In the genomic region with DNA sequence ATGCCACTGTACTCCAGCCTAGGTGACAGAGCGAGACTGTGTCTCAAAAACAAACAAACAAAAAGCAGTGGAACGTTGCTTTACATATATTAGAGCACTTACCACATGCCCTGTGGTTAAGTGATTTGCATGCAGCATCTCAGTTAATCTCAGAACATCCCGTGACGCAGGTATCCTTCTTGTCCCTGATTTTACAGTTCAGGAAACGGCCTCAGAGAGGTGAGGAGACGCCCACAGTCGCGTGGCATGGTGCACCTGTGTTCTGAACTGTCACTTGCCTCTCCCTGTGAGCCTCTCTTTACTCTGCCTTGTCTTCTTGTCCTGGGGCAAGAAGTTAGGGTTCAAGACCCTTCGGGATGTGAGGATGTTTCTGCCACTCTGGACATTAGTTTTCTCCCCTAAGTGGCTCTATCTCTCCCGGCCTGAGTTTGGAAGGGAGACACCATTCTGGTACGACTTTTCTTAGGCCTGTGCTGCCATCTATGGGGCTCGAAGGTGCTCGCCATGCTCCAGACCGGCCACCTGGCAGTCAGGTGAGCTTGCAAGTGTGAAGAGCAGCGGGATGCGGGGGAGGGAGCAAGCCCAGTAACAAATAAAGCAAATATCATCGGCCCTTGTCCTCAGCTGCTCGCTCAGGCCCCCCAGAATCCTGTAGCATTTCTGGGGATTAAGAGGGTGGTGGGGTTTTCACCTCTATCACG, we compare ENCODE assay signal across 8 cellular contexts. TPM values are rescaled to one million over a fixed set of nuclear protein-coding genes. Genes with fewer than 3 reads are reported as not detected.
DNase-seq lines count a peak whose midpoint lies in the region; ATAC-seq and TF ChIP-seq lines count a peak whose summit lies in the region.

No MANE protein-coding gene starts in this region.

- peak; percentile 84 to 88 for TF ChIP-seq RAD21 in liver (IDR thresholded peaks at IDR 0.05)

- peak overlapping the region; percentile 30 to 49 for H3K9ac ChIP-seq in duodenal mucosa (ENCODE audit: low read depth in 1 of 2, low read length in 2 of 2)
- no peak overlapping the region for H3K9ac ChIP-seq in liver (ENCODE audit: low read depth in 1 of 2, low read length in 2 of 2)

- H3K4me3 Mint-ChIP-seq in activated CD4-positive, alpha-beta T cell treated with anti-CD3 and anti-CD28 coated beads, Interleukin-2, amount 10 ng/mL, durations not matched to agents 7 days and 5 days: peak overlapping the region; percentile 70

- CTCF ChIA-PET in activated CD4-positive, alpha-beta T cell treated with anti-CD3 and anti-CD28 coated beads, Interleukin-2, amount 10 ng/mL, durations not matched to agents 7 days and 5 days (lab: Charles Lee): interaction anchor here (0.5 to 2.5 kb wide), 30 partner anchors 9 to 507 kb away, joined by 3 to 22 read pairs (median 4); a partner anchor contains a TSS

- peak; percentile 46 for ATAC-seq in HG02973 (IDR thresholded peaks at IDR 0.05; ENCODE audit: unreplicated experiment)

- POLR2A ChIA-PET in activated CD4-positive, alpha-beta T cell treated with anti-CD3 and anti-CD28 coated beads, Interleukin-2, amount 10 ng/mL, durations not matched to agents 7 days and 5 days (lab: Charles Lee): no interaction called here

- H3K36me3 Mint-ChIP-seq in activated CD4-positive, alpha-beta T cell treated with anti-CD3 and anti-CD28 coated beads, Interleukin-2, amount 10 ng/mL, durations not matched to agents 7 days and 5 days (ENCODE audit: low read depth): no peaks in the 10 kb centered on the region

- H3K9me3 Mint-ChIP-seq in activated CD4-positive, alpha-beta T cell treated with anti-CD3 and anti-CD28 coated beads, Interleukin-2, amount 10 ng/mL, durations not matched to agents 7 days and 5 days: no peaks in the 10 kb centered on the region

- peaks cover 26 to 30% of the 10 kb centered on the region in 2 donors for H3K4me1 ChIP-seq in duodenal mucosa (ENCODE audit: control insufficient read depth in 1 of 2, insufficient read depth in 2 of 2, low read length in 2 of 2)
- peaks cover 3 to 16% (median 11%) of the 10 kb centered on the region in 4 donors for H3K4me1 ChIP-seq in liver (ENCODE audit: control insufficient read depth in 4 of 4, insufficient read depth in 4 of 4, low read length in 3 of 4)

- H3K4me1 Mint-ChIP-seq in activated CD4-positive, alpha-beta T cell treated with anti-CD3 and anti-CD28 coated beads, Interleukin-2, amount 10 ng/mL, durations not matched to agents 7 days and 5 days: peaks cover 13% of the 10 kb centered on the region

- TF ChIP-seq CTCF in liver (IDR thresholded peaks at IDR 0.05; ENCODE audit: low read depth, low read length, missing input control): peak; percentile 64

- no peaks in the 10 kb centered on the region for H3K27me3 ChIP-seq in duodenal mucosa (ENCODE audit: control insufficient read depth in 1 of 2, insufficient read depth in 2 of 2, low read length in 2 of 2)
- H3K27me3 ChIP-seq in liver (ENCODE audit: control insufficient read depth in 4 of 4, insufficient read depth in 4 of 4, low read length in 3 of 4): no peaks in the 10 kb centered on the region

- no peaks in the 10 kb centered on the region for H3K9me3 ChIP-seq in duodenal mucosa (ENCODE audit: control insufficient read depth in 1 of 2, low read length in 2 of 2)
- H3K9me3 ChIP-seq in liver (ENCODE audit: control insufficient read depth in 4 of 4, low read length in 3 of 4): no peaks in the 10 kb centered on the region

- WGBS in liver: 33% methylated on average over 19 of the region's 19 CpGs

- no peak overlapping the region for H3K27ac ChIP-seq in duodenal mucosa (ENCODE audit: low read depth, low read length)
- peak overlapping the region in 1 of 2 donors; percentile 54 for H3K27ac ChIP-seq in liver (ENCODE audit: low read depth in 1 of 2, low read length in 2 of 2)

- peak overlapping the region; percentile 72 for H3K27ac Mint-ChIP-seq in activated CD4-positive, alpha-beta T cell treated with anti-CD3 and anti-CD28 coated beads, Interleukin-2, amount 10 ng/mL, durations not matched to agents 7 days and 5 days

- peak; percentile 40 for DNase-seq in GM04504 (ENCODE audit: low read depth)
- peak; percentile 30 to 38 for DNase-seq in NCI-H446 (lab: John Stamatoyannopoulos, UW)
- peak; percentile 69 for DNase-seq in activated CD4-positive, alpha-beta T cell treated with anti-CD3 and anti-CD28 coated beads, Interleukin-2, amount 10 ng/mL, durations not matched to agents 7 days and 5 days
- DNase-seq in stimulated activated CD4-positive, alpha-beta T cell treated with anti-CD3 and anti-CD28 coated beads, Interleukin-4, amount 100 ng/mL, for 4 hours: peak; percentile 52 to 58
- no peak for DNase-seq in retina

- H3K4me3 ChIP-seq in duodenal mucosa (ENCODE audit: low read depth in 1 of 2, low read length in 2 of 2): peak overlapping the region; percentile 62 to 65
- H3K4me3 ChIP-seq in liver (ENCODE audit: low read depth in 1 of 3, low read length in 3 of 3): peak overlapping the region in 1 of 3 donors; percentile 41

- H3K27me3 Mint-ChIP-seq in activated CD4-positive, alpha-beta T cell treated with anti-CD3 and anti-CD28 coated beads, Interleukin-2, amount 10 ng/mL, durations not matched to agents 7 days and 5 days: no peaks in the 10 kb centered on the region

- no peaks in the 10 kb centered on the region for H3K36me3 ChIP-seq in duodenal mucosa (ENCODE audit: control insufficient read depth in 1 of 2, insufficient read depth in 2 of 2, low read length in 2 of 2)
- H3K36me3 ChIP-seq in liver (ENCODE audit: control insufficient read depth in 4 of 4, insufficient read depth in 3 of 4, low read depth in 1 of 4, low read length in 3 of 4): no peaks in the 10 kb centered on the region

TF ChIP-seq in liver, 16 proteins besides CTCF, POLR2A, EP300 and RAD21:
- TF ChIP-seq, protein P1, sequence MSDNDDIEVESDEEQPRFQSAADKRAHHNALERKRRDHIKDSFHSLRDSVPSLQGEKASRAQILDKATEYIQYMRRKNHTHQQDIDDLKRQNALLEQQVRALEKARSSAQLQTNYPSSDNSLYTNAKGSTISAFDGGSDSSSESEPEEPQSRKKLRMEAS (IDR thresholded peaks at IDR 0.05): peak; percentile 52
- TF ChIP-seq NR2F2 (IDR thresholded peaks at IDR 0.05) (no peak), TAF1 (conservative IDR thresholded peaks at IDR 0.05) (no peak), FOXA1 (IDR thresholded peaks at IDR 0.05) (no peak), JUND (IDR thresholded peaks at IDR 0.05) (no peak), SP1 (IDR thresholded peaks at IDR 0.05) (no peak), RXRA (IDR thresholded peaks at IDR 0.05) (no peak), EGR1 (IDR thresholded peaks at IDR 0.05; ENCODE audit: low read depth in 2 of 2) (peak in 1 of 2 donors; percentile 66)
- TF ChIP-seq, protein P2, sequence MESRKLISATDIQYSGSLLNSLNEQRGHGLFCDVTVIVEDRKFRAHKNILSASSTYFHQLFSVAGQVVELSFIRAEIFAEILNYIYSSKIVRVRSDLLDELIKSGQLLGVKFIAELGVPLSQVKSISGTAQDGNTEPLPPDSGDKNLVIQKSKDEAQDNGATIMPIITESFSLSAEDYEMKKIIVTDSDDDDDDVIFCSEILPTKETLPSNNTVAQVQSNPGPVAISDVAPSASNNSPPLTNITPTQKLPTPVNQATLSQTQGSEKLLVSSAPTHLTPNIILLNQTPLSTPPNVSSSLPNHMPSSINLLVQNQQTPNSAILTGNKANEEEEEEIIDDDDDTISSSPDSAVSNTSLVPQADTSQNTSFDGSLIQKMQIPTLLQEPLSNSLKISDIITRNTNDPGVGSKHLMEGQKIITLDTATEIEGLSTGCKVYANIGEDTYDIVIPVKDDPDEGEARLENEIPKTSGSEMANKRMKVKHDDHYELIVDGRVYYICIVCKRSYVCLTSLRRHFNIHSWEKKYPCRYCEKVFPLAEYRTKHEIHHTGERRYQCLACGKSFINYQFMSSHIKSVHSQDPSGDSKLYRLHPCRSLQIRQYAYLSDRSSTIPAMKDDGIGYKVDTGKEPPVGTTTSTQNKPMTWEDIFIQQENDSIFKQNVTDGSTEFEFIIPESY (IDR thresholded peaks at IDR 0.05): no peak
- TF ChIP-seq, protein P3, sequence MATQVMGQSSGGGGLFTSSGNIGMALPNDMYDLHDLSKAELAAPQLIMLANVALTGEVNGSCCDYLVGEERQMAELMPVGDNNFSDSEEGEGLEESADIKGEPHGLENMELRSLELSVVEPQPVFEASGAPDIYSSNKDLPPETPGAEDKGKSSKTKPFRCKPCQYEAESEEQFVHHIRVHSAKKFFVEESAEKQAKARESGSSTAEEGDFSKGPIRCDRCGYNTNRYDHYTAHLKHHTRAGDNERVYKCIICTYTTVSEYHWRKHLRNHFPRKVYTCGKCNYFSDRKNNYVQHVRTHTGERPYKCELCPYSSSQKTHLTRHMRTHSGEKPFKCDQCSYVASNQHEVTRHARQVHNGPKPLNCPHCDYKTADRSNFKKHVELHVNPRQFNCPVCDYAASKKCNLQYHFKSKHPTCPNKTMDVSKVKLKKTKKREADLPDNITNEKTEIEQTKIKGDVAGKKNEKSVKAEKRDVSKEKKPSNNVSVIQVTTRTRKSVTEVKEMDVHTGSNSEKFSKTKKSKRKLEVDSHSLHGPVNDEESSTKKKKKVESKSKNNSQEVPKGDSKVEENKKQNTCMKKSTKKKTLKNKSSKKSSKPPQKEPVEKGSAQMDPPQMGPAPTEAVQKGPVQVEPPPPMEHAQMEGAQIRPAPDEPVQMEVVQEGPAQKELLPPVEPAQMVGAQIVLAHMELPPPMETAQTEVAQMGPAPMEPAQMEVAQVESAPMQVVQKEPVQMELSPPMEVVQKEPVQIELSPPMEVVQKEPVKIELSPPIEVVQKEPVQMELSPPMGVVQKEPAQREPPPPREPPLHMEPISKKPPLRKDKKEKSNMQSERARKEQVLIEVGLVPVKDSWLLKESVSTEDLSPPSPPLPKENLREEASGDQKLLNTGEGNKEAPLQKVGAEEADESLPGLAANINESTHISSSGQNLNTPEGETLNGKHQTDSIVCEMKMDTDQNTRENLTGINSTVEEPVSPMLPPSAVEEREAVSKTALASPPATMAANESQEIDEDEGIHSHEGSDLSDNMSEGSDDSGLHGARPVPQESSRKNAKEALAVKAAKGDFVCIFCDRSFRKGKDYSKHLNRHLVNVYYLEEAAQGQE (IDR thresholded peaks at IDR 0.05): no peak
- TF ChIP-seq, protein P4, sequence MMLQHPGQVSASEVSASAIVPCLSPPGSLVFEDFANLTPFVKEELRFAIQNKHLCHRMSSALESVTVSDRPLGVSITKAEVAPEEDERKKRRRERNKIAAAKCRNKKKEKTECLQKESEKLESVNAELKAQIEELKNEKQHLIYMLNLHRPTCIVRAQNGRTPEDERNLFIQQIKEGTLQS (IDR thresholded peaks at IDR 0.05): no peak

RNA-seq across cellular contexts. Expression of a gene that starts 25.6 kb away (rescaled TPM):
- 100 to 1,000 TPM; 182 to 190 TPM for total RNA-seq in activated CD4-positive, alpha-beta T cell treated with anti-CD3 and anti-CD28 coated beads, Interleukin-2, amount 10 ng/mL, durations not matched to agents 7 days and 5 days
- 10 to 100 TPM; 26.1 to 75.0 TPM for total RNA-seq in liver
- polyA plus RNA-seq in liver: 10 to 100 TPM; 39.9 to 45.0 TPM

Comparison
In these comparisons a context has a peak if more than half of its experiments do, and no peak if none do; other contexts are left out.
1. H3K9ac ChIP-seq: peak in duodenal mucosa (2 of 2); none in liver (0 of 2).